ENCODE assay signal across 1 cellular context in genomic region chr3:77159182-77159581, GRCh38.
TF ChIP-seq lines count a peak whose summit lies in the region.

No MANE protein-coding gene starts in this region.

TF ChIP-seq in GM23338, 12 proteins besides CTCF, POLR2A, EP300 and RAD21 (continued from another document):
- TF ChIP-seq ZNF462 (CRISPR knock-in tag; IDR thresholded peaks at IDR 0.05) (no peak), ZNF114 (CRISPR knock-in tag; IDR thresholded peaks at IDR 0.05) (no peak), POLR2AphosphoS5 (IDR thresholded peaks at IDR 0.05; ENCODE audit: low read depth) (no peak), ETS1 (IDR thresholded peaks at IDR 0.05) (no peak), EZH2phosphoT487 (IDR thresholded peaks at IDR 0.05; ENCODE audit: unreplicated experiment) (no peak), EZH2 (IDR thresholded peaks at IDR 0.05; ENCODE audit: low read depth, unreplicated experiment) (no peak), ZNF331 (CRISPR knock-in tag; IDR thresholded peaks at IDR 0.05; ENCODE audit: low read depth) (no peak), JUNB (IDR thresholded peaks at IDR 0.05; ENCODE audit: unreplicated experiment) (no peak)
